In the genomic region with DNA sequence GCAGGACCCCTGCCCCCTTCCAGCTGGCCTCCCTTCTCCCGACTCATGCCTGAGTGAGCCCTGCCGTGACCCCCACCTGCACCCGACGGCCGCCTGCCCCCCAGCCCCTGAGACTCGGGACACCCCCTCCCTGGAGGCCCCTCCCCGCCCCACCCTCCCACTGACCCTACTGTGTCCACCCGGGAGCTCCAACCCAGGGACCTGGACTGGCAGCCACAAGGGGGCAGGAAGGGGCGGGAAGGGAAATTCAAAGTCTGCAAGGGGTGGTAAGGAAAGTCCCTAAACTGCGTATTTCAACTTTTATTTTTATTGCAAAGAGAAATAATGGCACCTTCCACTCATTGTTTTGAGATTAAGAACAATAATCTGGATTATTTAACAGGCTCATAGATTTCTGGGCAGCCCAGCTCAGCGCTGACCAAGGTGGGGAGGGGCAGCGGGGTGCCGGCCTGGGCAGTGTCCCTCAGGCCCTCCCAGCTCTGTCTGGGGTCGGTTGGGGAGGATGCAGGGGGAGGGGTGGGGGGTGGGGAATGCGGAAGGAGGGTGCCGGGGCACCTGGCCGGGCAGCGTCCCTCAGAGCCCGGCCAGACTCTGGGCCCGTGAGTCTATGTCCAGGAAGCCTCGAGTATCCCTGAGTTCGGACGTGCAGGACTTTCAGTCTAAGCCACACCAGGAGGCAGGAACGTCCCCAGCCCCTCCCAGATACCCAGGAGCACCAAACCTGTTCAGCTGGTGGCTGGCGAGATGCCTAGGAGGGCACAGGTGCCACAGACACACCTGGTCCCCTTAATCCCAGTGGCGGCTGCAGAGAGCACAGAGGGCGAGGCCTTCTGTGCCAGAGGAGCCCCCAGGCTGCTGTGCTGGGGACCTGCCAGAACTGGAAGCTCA, we compare ENCODE assay signal across 6 cellular contexts. TPM values are rescaled to one million over a fixed set of nuclear protein-coding genes. Genes with fewer than 3 reads are reported as not detected.
DNase-seq lines count a peak whose midpoint lies in the region; ATAC-seq and TF ChIP-seq lines count a peak whose summit lies in the region.

No MANE protein-coding gene starts in this region.

- 8 to 39% methylated on average over 27 of the region's 27 CpGs for WGBS in sigmoid colon, 2 donors

- H3K36me3 ChIP-seq in CD4-positive, alpha-beta memory T cell (ENCODE audit: insufficient read depth, low read length), result no peaks in the 10 kb centered on the region
- no peaks in the 10 kb centered on the region for H3K36me3 ChIP-seq in sigmoid colon

- no peak for TF ChIP-seq POLR2A in sigmoid colon (IDR thresholded peaks at IDR 0.05)

- H3K4me1 ChIP-seq in CD4-positive, alpha-beta memory T cell (ENCODE audit: insufficient read depth, low read length), result peaks cover 31% of the 10 kb centered on the region
- peaks cover 0 to 11% (median 9%) of the 10 kb centered on the region in 4 donors for H3K4me1 ChIP-seq in sigmoid colon

- no peaks in the 10 kb centered on the region for H3K27me3 ChIP-seq in CD4-positive, alpha-beta memory T cell (ENCODE audit: insufficient read depth, low read length)
- H3K27me3 ChIP-seq in sigmoid colon, result peaks cover 13 to 41% (median 36%) of the 10 kb centered on the region in 3 donors

- peak overlapping the region; percentile 68 for H3K27ac ChIP-seq in CD4-positive, alpha-beta memory T cell (ENCODE audit: low read depth, low read length)
- peak overlapping the region in 2 of 4 donors; percentile 20 to 29 for H3K27ac ChIP-seq in sigmoid colon

- H3K9me3 ChIP-seq in CD4-positive, alpha-beta memory T cell (ENCODE audit: control insufficient read depth in 1 of 2, low read length in 2 of 2), result no peaks in the 10 kb centered on the region
- H3K9me3 ChIP-seq in sigmoid colon, result no peaks in the 10 kb centered on the region

- no peaks in the 10 kb centered on the region for H3K27me3 Mint-ChIP-seq in CD4-positive, alpha-beta memory T cell
- peaks cover 44% of the 10 kb centered on the region for H3K27me3 Mint-ChIP-seq in dendritic cell treated with granulocyte-macrophage colony-stimulating factor and Interleukin-4, amounts not matched to agents 40 ng/mL and 50 ng/mL, for 4 days

- TF ChIP-seq EP300 in sigmoid colon (IDR thresholded peaks at IDR 0.05), result no peak

- no peaks in the 10 kb centered on the region for H3K9me3 Mint-ChIP-seq in CD4-positive, alpha-beta memory T cell
- H3K9me3 Mint-ChIP-seq in dendritic cell treated with granulocyte-macrophage colony-stimulating factor and Interleukin-4, amounts not matched to agents 40 ng/mL and 50 ng/mL, for 4 days, result no peaks in the 10 kb centered on the region

- TF ChIP-seq CTCF in sigmoid colon (IDR thresholded peaks at IDR 0.05), result no peak

- POLR2A ChIA-PET in CD4-positive, alpha-beta memory T cell (lab: Charles Lee; ENCODE audit: partially characterized antibody), result interaction anchor here (0.8 to 6.6 kb wide), 29 partner anchors 12 to 524 kb away, joined by 3 to 84 read pairs (median 7); a partner anchor contains a TSS

- peak in 3 of 5 donors; percentile 36 to 80 (median 60) for DNase-seq in CD4-positive, alpha-beta memory T cell
- DNase-seq in NCI-H2029 (lab: John Stamatoyannopoulos, UW) (peak; percentile 73), sigmoid colon (no peak), C1 segment of cervical spinal cord (lab: John Stamatoyannopoulos, UW) (no peak)

- intact Hi-C loops in CD4-positive, alpha-beta memory T cell (cut with micrococcal nuclease), result loop anchor here (1.0 to 2.0 kb wide), 8 partner anchors 18 to 436 kb away; a partner anchor contains a TSS
- intact Hi-C loops in dendritic cell treated with granulocyte-macrophage colony-stimulating factor and Interleukin-4, amounts not matched to agents 40 ng/mL and 50 ng/mL, for 4 days (cut with micrococcal nuclease), result loop anchor here (2.0 to 10.0 kb wide), 7 partner anchors 89 to 434 kb away; a partner anchor contains a TSS
- intact Hi-C loops in sigmoid colon (cut with DNase I), result loop anchor here (1.0 to 2.0 kb wide), 3 partner anchors 35 to 436 kb away; no protein-coding TSS in a partner anchor

- H3K4me1 Mint-ChIP-seq in CD4-positive, alpha-beta memory T cell, result peaks cover 0 to 17% (median 2%) of the 10 kb centered on the region in 4 donors
- H3K4me1 Mint-ChIP-seq in dendritic cell treated with granulocyte-macrophage colony-stimulating factor and Interleukin-4, amounts not matched to agents 40 ng/mL and 50 ng/mL, for 4 days (ENCODE audit: low read depth), result peaks cover 27% of the 10 kb centered on the region

- peak overlapping the region in 6 of 7 donors; percentile 35 to 89 (median 82) for H3K27ac Mint-ChIP-seq in CD4-positive, alpha-beta memory T cell
- peak overlapping the region; percentile 94 for H3K27ac Mint-ChIP-seq in dendritic cell treated with granulocyte-macrophage colony-stimulating factor and Interleukin-4, amounts not matched to agents 40 ng/mL and 50 ng/mL, for 4 days

- peak overlapping the region in 1 of 2 donors; percentile 56 for H3K4me3 ChIP-seq in CD4-positive, alpha-beta memory T cell (ENCODE audit: low read length in 2 of 2)
- H3K4me3 ChIP-seq in sigmoid colon, result peak overlapping the region in 3 of 4 donors; percentile 20 to 34 (median 26)

- H3K36me3 Mint-ChIP-seq in CD4-positive, alpha-beta memory T cell, result no peaks in the 10 kb centered on the region
- H3K36me3 Mint-ChIP-seq in dendritic cell treated with granulocyte-macrophage colony-stimulating factor and Interleukin-4, amounts not matched to agents 40 ng/mL and 50 ng/mL, for 4 days (ENCODE audit: low read depth), result peaks cover 4% of the 10 kb centered on the region

- H3K4me3 Mint-ChIP-seq in CD4-positive, alpha-beta memory T cell, result peak overlapping the region; percentile 65 to 85 (median 80)
- peak overlapping the region; percentile 83 for H3K4me3 Mint-ChIP-seq in dendritic cell treated with granulocyte-macrophage colony-stimulating factor and Interleukin-4, amounts not matched to agents 40 ng/mL and 50 ng/mL, for 4 days

- CTCF ChIA-PET in CD4-positive, alpha-beta memory T cell (lab: Charles Lee; ENCODE audit: partially characterized antibody), result interaction anchor here (0.8 to 3.9 kb wide), 28 partner anchors 13 to 444 kb away, joined by 3 to 33 read pairs (median 6); a partner anchor contains a TSS

- ATAC-seq in HG03378 (IDR thresholded peaks at IDR 0.05; ENCODE audit: unreplicated experiment), result no peak

RNA-seq across cellular contexts. Expression of a gene that starts 1.3 kb away (rescaled TPM):
- total RNA-seq in CD4-positive, alpha-beta memory T cell, result not detected
- polyA plus RNA-seq in CD4-positive, alpha-beta memory T cell, result under 1 TPM; 0.31 to 0.59 TPM
- total RNA-seq in sigmoid colon, result under 1 TPM in 2 of 4 donors, not detected in 2; 0.28 to 0.36 TPM
- 10 to 100 TPM; 59.5 to 80.7 (median 73.3) TPM for polyA plus RNA-seq in sigmoid colon

RNA-seq across cellular contexts. Expression of a gene that starts 9.1 kb away (rescaled TPM):
- not detected for total RNA-seq in CD4-positive, alpha-beta memory T cell
- not detected for polyA plus RNA-seq in CD4-positive, alpha-beta memory T cell
- not detected for total RNA-seq in sigmoid colon
- 1 to 10 TPM in 1 of 3 donors, under 1 TPM in 1, not detected in 1; 0.19 to 2.4 TPM for polyA plus RNA-seq in sigmoid colon

RNA-seq across cellular contexts. Expression of a gene that starts 15.5 kb away (rescaled TPM):
- 1 to 10 TPM in 1 of 2 experiments, under 1 TPM in 1; 0.38 to 1.2 TPM for total RNA-seq in CD4-positive, alpha-beta memory T cell
- polyA plus RNA-seq in CD4-positive, alpha-beta memory T cell, result 1 to 10 TPM in 1 of 2 donors, under 1 TPM in 1; 0.41 to 1.5 TPM
- under 1 TPM; 0.16 to 0.55 (median 0.45) TPM for total RNA-seq in sigmoid colon
- polyA plus RNA-seq in sigmoid colon, result under 1 TPM in 2 of 3 donors, not detected in 1; under 0.01 to 0.47 TPM

RNA-seq across cellular contexts. Expression of a gene that starts 17.9 kb away (rescaled TPM):
- total RNA-seq in CD4-positive, alpha-beta memory T cell, result 100 to 1,000 TPM; 208 to 229 TPM
- polyA plus RNA-seq in CD4-positive, alpha-beta memory T cell, result 100 to 1,000 TPM in 1 of 2 donors, 10 to 100 TPM in 1; 29.4 to 152 TPM
- 100 to 1,000 TPM in 3 of 4 donors, 10 to 100 TPM in 1; 82.8 to 244 (median 146) TPM for total RNA-seq in sigmoid colon
- 1,000 to 10,000 TPM in 2 of 3 donors, 100 to 1,000 TPM in 1; 658 to 1,688 (median 1,153) TPM for polyA plus RNA-seq in sigmoid colon

RNA-seq across cellular contexts. Expression of a gene that starts 35.6 kb away (rescaled TPM):
- total RNA-seq in CD4-positive, alpha-beta memory T cell, result 10 to 100 TPM; 39.6 to 45.4 TPM
- polyA plus RNA-seq in CD4-positive, alpha-beta memory T cell, result 1 to 10 TPM; 2.0 to 6.4 TPM
- total RNA-seq in sigmoid colon, result 10 to 100 TPM in 3 of 4 donors, 1 to 10 TPM in 1; 9.5 to 48.1 (median 15.4) TPM
- 10 to 100 TPM in 1 of 3 donors, 1 to 10 TPM in 2; 1.2 to 38.4 (median 3.5) TPM for polyA plus RNA-seq in sigmoid colon

Comparison
In these comparisons a context has a peak if more than half of its experiments do, and no peak if none do; other contexts are left out.
1. DNase-seq: peak in CD4-positive, alpha-beta memory T cell (3 of 5) and NCI-H2029 (single experiment); none in sigmoid colon (single experiment) and C1 segment of cervical spinal cord (0 of 14).